In the genomic region with DNA sequence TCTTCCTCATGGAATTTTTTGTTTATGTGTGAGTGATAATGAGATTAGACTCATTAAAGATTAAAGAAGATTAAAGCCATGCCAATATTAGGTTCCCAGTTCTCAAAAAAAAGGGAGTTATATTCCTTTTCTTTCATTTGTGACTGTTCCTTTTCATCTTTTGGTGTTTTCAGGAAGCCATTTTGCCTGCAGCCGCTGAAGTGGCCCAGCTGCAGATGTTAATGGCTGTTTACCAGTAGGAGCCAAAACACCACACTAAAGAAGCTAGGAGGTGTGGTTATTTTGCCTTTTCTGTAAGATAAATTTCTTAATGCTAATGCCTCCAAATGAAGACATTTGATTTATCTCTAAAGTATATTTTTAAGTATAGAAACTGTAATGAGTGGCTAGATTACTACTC, we compare ENCODE assay signal across 23 cellular contexts. TPM values are rescaled to one million over a fixed set of nuclear protein-coding genes. Genes with fewer than 3 reads are reported as not detected.
"Had no signal": no experiment of that assay in that cellular context is flagged by ENCODE, and none has a peak within 500 bp of the region (broad histone marks: within the 10 kb centered on the region; RNA-seq: fewer than 3 reads in every experiment).

No MANE protein-coding gene starts in this region.

- H3K27me3 ChIP-seq: colonic mucosa, heart right ventricle, neural progenitor cell, right lobe of liver, tibial artery, upper lobe of left lung, vagina had no signal

- H3K36me3 ChIP-seq: colonic mucosa, heart right ventricle, left ventricle myocardium inferior, lower lobe of right lung, neural progenitor cell, prostate gland, right lobe of liver, tibial artery, upper lobe of left lung, vagina had no signal

- H3K4me1 Mint-ChIP-seq: memory B cell; neural progenitor cell; stimulated activated memory B cell treated with anti-CD40 and anti-IgM and Interleukin-4, amounts not matched to agents 10 μg/mL and 1 μg/mL and 100 μg/mL, for 72 hours had no signal

- H3K4me2 ChIP-seq: neural progenitor cell had no signal

- H3K27ac Mint-ChIP-seq: endodermal cell; memory B cell; natural killer cell treated with Interleukin-12 subunit alpha and Interleukin-12 subunit beta and Interleukin-15 and Interleukin-18, amount 100 ng/mL, for 72 hours; neural progenitor cell; stimulated activated memory B cell treated with anti-CD40 and anti-IgM and Interleukin-4, amounts not matched to agents 10 μg/mL and 1 μg/mL and 100 μg/mL, for 72 hours; stimulated activated naive CD8-positive, alpha-beta T cell treated with anti-CD3 and anti-CD28 coated beads, Interleukin-15, Interleukin-2, amounts not matched to agents 100 ng/mL and 50 ng/mL, for 24 hours had no signal

- H2AFZ ChIP-seq: neural progenitor cell, parathyroid adenoma had no signal

- H3K9me3 ChIP-seq: colonic mucosa, lower lobe of right lung, prostate gland, right lobe of liver, tibial artery, upper lobe of left lung, vagina had no signal

- H3K4me3 ChIP-seq: colonic mucosa, heart right ventricle, left ventricle myocardium inferior, lower lobe of right lung, neural progenitor cell, prostate gland, right lobe of liver, tibial artery, upper lobe of left lung, vagina had no signal

- H3K36me3 Mint-ChIP-seq: memory B cell; natural killer cell treated with Interleukin-12 subunit alpha and Interleukin-12 subunit beta and Interleukin-15 and Interleukin-18, amount 100 ng/mL, for 72 hours; neural progenitor cell; stimulated activated memory B cell treated with anti-CD40 and anti-IgM and Interleukin-4, amounts not matched to agents 10 μg/mL and 1 μg/mL and 100 μg/mL, for 72 hours had no signal

- H3K9me3 Mint-ChIP-seq: endodermal cell; memory B cell; natural killer cell treated with Interleukin-12 subunit alpha and Interleukin-12 subunit beta and Interleukin-15 and Interleukin-18, amount 100 ng/mL, for 72 hours; neural progenitor cell; stimulated activated memory B cell treated with anti-CD40 and anti-IgM and Interleukin-4, amounts not matched to agents 10 μg/mL and 1 μg/mL and 100 μg/mL, for 72 hours; stimulated activated naive CD8-positive, alpha-beta T cell treated with anti-CD3 and anti-CD28 coated beads, Interleukin-15, Interleukin-2, amounts not matched to agents 100 ng/mL and 50 ng/mL, for 24 hours had no signal

- H3K79me2 ChIP-seq: parathyroid adenoma had no signal

- H3K4me3 Mint-ChIP-seq: endodermal cell; memory B cell; natural killer cell treated with Interleukin-12 subunit alpha and Interleukin-12 subunit beta and Interleukin-15 and Interleukin-18, amount 100 ng/mL, for 72 hours; neural progenitor cell; stimulated activated memory B cell treated with anti-CD40 and anti-IgM and Interleukin-4, amounts not matched to agents 10 μg/mL and 1 μg/mL and 100 μg/mL, for 72 hours; stimulated activated naive CD8-positive, alpha-beta T cell treated with anti-CD3 and anti-CD28 coated beads, Interleukin-15, Interleukin-2, amounts not matched to agents 100 ng/mL and 50 ng/mL, for 24 hours had no signal

- H3K27ac ChIP-seq: colonic mucosa, heart right ventricle, lower lobe of right lung, neural progenitor cell, parathyroid adenoma, prostate gland, right lobe of liver, upper lobe of left lung, vagina had no signal

- H3K4me1 ChIP-seq: colonic mucosa, lower lobe of right lung, parathyroid adenoma, prostate gland, right lobe of liver, upper lobe of left lung, vagina had no signal

- H3K9ac ChIP-seq: neural progenitor cell, parathyroid adenoma had no signal

- DNase-seq: colonic mucosa; dermis blood vessel endothelial cell; endodermal cell; heart right ventricle; hypothalamus; islet precursor cell; left cardiac atrium; left ventricle myocardium inferior; lower lobe of right lung; midbrain; nucleus accumbens; right lobe of liver; stimulated activated CD4-positive, alpha-beta T cell treated with anti-CD3 and anti-CD28 coated beads, Interleukin-4, amount 100 ng/mL, for 24 hours; tibial artery; upper lobe of left lung had no signal

- H3K27me3 Mint-ChIP-seq: memory B cell; stimulated activated memory B cell treated with anti-CD40 and anti-IgM and Interleukin-4, amounts not matched to agents 10 μg/mL and 1 μg/mL and 100 μg/mL, for 72 hours had no signal

- ATAC-seq: heart right ventricle; left cardiac atrium; lower lobe of right lung; natural killer cell treated with Interleukin-12 subunit alpha and Interleukin-12 subunit beta and Interleukin-15 and Interleukin-18, amount 100 ng/mL, for 72 hours; right lobe of liver; stimulated activated memory B cell treated with anti-CD40 and anti-IgM and Interleukin-4, amounts not matched to agents 10 μg/mL and 1 μg/mL and 100 μg/mL, for 72 hours had no signal

RNA-seq across cellular contexts. Expression of a gene that starts 36.3 kb away (rescaled TPM):
- total RNA-seq: endodermal cell; natural killer cell treated with Interleukin-12 subunit alpha and Interleukin-12 subunit beta and Interleukin-15 and Interleukin-18, amount 100 ng/mL, for 72 hours had no signal
